13 cellular contexts compared by ENCODE assay signal in genomic region chr3:53677406-53677805, GRCh38.
A peak's percentile ranks its signal among the peaks of the same experiment; 100 is the strongest.
DNase-seq lines count a peak whose midpoint lies in the region; ATAC-seq and TF ChIP-seq lines count a peak whose summit lies in the region.
"Had no signal": no experiment of that assay in that cellular context is flagged by ENCODE, and none has a peak within 500 bp of the region (broad histone marks: within the 10 kb centered on the region; RNA-seq: fewer than 3 reads in every experiment).

No MANE protein-coding gene starts in this region.

- H3K79me2 ChIP-seq in OCI-LY7 (ENCODE audit: insufficient read depth, low read depth, low read length) = no peaks in the 10 kb centered on the region

- H3K4me3 ChIP-seq in OCI-LY7 (ENCODE audit: low read depth, low read length, poor library complexity, severe bottlenecking) = no peak overlapping the region
- no peak overlapping the region for H3K4me3 ChIP-seq in heart left ventricle
- H3K4me3 ChIP-seq in testis = no peak overlapping the region
- H3K4me3 ChIP-seq: prostate gland, SK-N-MC had no signal

- ATAC-seq in heart left ventricle = peak; percentile 40 to 87 (median 82)
- no peak for ATAC-seq in GM18505 (IDR thresholded peaks at IDR 0.05; ENCODE audit: unreplicated experiment)
- ATAC-seq: CD8-positive, alpha-beta T cell had no signal

- H3K27ac ChIP-seq in OCI-LY7 (ENCODE audit: low read depth, low read length, poor library complexity, severe bottlenecking) = no peak overlapping the region
- no peak overlapping the region for H3K27ac ChIP-seq in heart left ventricle
- H3K27ac ChIP-seq in testis = no peak overlapping the region
- H3K27ac ChIP-seq: prostate gland, SK-N-MC had no signal

- H3K9me2 ChIP-seq in OCI-LY7 (ENCODE audit: insufficient read depth, low read length) = no peaks in the 10 kb centered on the region

- no peaks in the 10 kb centered on the region for H3K4me1 ChIP-seq in OCI-LY7 (ENCODE audit: insufficient read depth, low read length, poor library complexity, severe bottlenecking)
- peaks cover 0 to 6% (median 0%) of the 10 kb centered on the region in 12 donors for H3K4me1 ChIP-seq in heart left ventricle
- peaks cover 17% of the 10 kb centered on the region for H3K4me1 ChIP-seq in testis
- H3K4me1 ChIP-seq: prostate gland had no signal

- CTCF ChIA-PET in OCI-LY7 (lab: Charles Lee; ENCODE audit: unreplicated experiment) = interaction anchor here (0.5 kb wide), 1 partner anchor 56 kb away, joined by 3 read pairs; no protein-coding TSS in a partner anchor

- TF ChIP-seq POLR2A in heart left ventricle (IDR thresholded peaks at IDR 0.05) (no peak), testis (IDR thresholded peaks at IDR 0.05) (no peak), GM18505 (IDR thresholded peaks at IDR 0.05; ENCODE audit: borderline replicate concordance, extremely low read depth, insufficient read depth, insufficient read length) (no peak)

- POLR2A ChIA-PET in OCI-LY7 (lab: Charles Lee) = no interaction called here

- WGBS in heart left ventricle, 4 donors = 26 to 35% (median 31%) methylated on average over 4 of the region's 4 CpGs
- WGBS in testis, 2 donors = 62 to 66% methylated on average over 4 of the region's 4 CpGs

- no peaks in the 10 kb centered on the region for H4K20me1 ChIP-seq in OCI-LY7 (ENCODE audit: insufficient read depth, low read length)

- no peak overlapping the region for H3K4me2 ChIP-seq in OCI-LY7 (ENCODE audit: low read length)

- H3K9me3 ChIP-seq in OCI-LY7 (ENCODE audit: low read length) (no peaks in the 10 kb centered on the region), heart left ventricle (no peaks in the 10 kb centered on the region), testis (no peaks in the 10 kb centered on the region)
- H3K9me3 ChIP-seq: prostate gland had no signal

- DNase-seq in SHP77 (lab: John Stamatoyannopoulos, UW) (peak; percentile 14 to 33), SHP77 treated with DMSO at 0.1 percent for 48 hours (lab: John Stamatoyannopoulos, UW) (no peak), OCI-LY7 (ENCODE audit: low spot score) (peak; percentile 10), heart left ventricle (peak in 1 of 5 donors; percentile 19), testis (peak; percentile 32)
- no peak for DNase-seq in activated CD4-positive, CD25-positive, alpha-beta regulatory T cell (lab: John Stamatoyannopoulos, UW)
- no peak for DNase-seq in activated CD4-positive, alpha-beta T cell treated with anti-CD3 and anti-CD28 coated beads for 1 hour
- DNase-seq: activated CD8-positive, alpha-beta memory T cell treated with anti-CD3 and anti-CD28 coated beads, Interleukin-2, amount 50 U/mL, for 4 hours; CD8-positive, alpha-beta T cell; stimulated activated CD8-positive, alpha-beta memory T cell treated with anti-CD3 and anti-CD28 coated beads, Interleukin-4, amount 100 ng/mL, for 48 hours had no signal

- peak; percentile 62 for TF ChIP-seq CTCF in OCI-LY7 (conservative IDR thresholded peaks at IDR 0.05; ENCODE audit: low read length)
- peak in 11 of 12 donors; percentile 16 to 54 (median 35) for TF ChIP-seq CTCF in heart left ventricle (IDR thresholded peaks at IDR 0.05)
- TF ChIP-seq CTCF in testis (IDR thresholded peaks at IDR 0.05) = peak in 2 of 3 experiments; percentile 16 to 25

- H2AFZ ChIP-seq in OCI-LY7 (ENCODE audit: low read length) = no peak overlapping the region

- intact Hi-C loops in OCI-LY7 (cut with micrococcal nuclease; ENCODE audit: unreplicated experiment) (no loop called here), heart left ventricle (cut with DNase I) (loop anchor here in 5 of 10 donors (1.0 to 5.0 kb wide), 4 partner anchors 31 to 245 kb away; no protein-coding TSS in a partner anchor), testis (cut with DNase I; ENCODE audit: low total_unique reads) (no loop called here)

- H3K36me3 ChIP-seq in OCI-LY7 (ENCODE audit: insufficient read depth, low read length) = no peaks in the 10 kb centered on the region
- H3K36me3 ChIP-seq in heart left ventricle = no peaks in the 10 kb centered on the region
- no peaks in the 10 kb centered on the region for H3K36me3 ChIP-seq in testis (ENCODE audit: low read depth, missing control alignments)
- H3K36me3 ChIP-seq: prostate gland had no signal

- BruUV-seq in OCI-LY7 (replicated peaks; lab: Mats Ljungman, UMichigan) = no TSS peak

- H3K27me3 ChIP-seq in heart left ventricle (peaks cover 0 to 29% (median 2%) of the 10 kb centered on the region in 9 donors), testis (no peaks in the 10 kb centered on the region)

Comparison
In these comparisons a context has a peak if more than half of its experiments do, and no peak if none do; other contexts are left out.
1. DNase-seq: peak in SHP77 (2 of 2), OCI-LY7 (single experiment) and testis (single experiment); none in SHP77 treated with DMSO at 0.1 percent for 48 hours (single experiment), activated CD4-positive, CD25-positive, alpha-beta regulatory T cell (0 of 4) and activated CD4-positive, alpha-beta T cell treated with anti-CD3 and anti-CD28 coated beads for 1 hour (single experiment).
2. Peak in every context shown above with its lines, with median percentiles within 50 percentile points of each other: CTCF ChIP-seq.